In the genomic region with DNA sequence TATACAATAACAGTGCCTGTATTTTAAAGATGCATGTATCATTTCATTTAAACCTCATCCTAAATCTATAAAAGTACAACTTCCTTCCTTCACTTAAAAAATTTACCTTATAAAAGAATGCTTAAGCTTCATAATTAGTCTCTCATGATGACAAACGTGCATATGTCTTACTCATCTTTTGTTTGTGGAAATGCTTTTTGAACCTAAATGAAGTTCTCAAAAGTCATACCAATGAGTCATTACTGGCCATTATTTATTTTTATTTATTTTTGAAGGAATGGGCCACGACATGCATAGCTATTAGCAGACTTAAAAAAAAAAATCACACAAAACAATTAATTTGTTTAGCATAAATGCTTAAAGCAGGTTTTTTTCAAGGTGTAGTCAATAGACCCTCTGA, we compare ENCODE assay signal across 19 cellular contexts. TPM values are rescaled to one million over a fixed set of nuclear protein-coding genes. Genes with fewer than 3 reads are reported as not detected.
DNase-seq lines count a peak whose midpoint lies in the region; ATAC-seq and TF ChIP-seq lines count a peak whose summit lies in the region.
"Had no signal": no experiment of that assay in that cellular context is flagged by ENCODE, and none has a peak within 500 bp of the region (broad histone marks: within the 10 kb centered on the region; RNA-seq: fewer than 3 reads in every experiment).

No MANE protein-coding gene starts in this region.

- H3K9ac ChIP-seq in smooth muscle cell (ENCODE audit: low read depth), result no peak overlapping the region
- H3K9ac ChIP-seq: neural progenitor cell had no signal

- no peak overlapping the region for H3K4me2 ChIP-seq in smooth muscle cell
- H3K4me2 ChIP-seq: neural progenitor cell had no signal

- WGBS in smooth muscle cell (ENCODE audit: low lambda C conversion rate), result 46% methylated on average over 2 of the region's 2 CpGs

- intact Hi-C loops in activated naive CD4-positive, alpha-beta T cell treated with anti-CD3 and anti-CD28 coated beads for 36 hours (cut with micrococcal nuclease), result loop anchor here (5.0 to 10.0 kb wide), 3 partner anchors 703 to 1474 kb away; no protein-coding TSS in a partner anchor
- intact Hi-C loops in dorsolateral prefrontal cortex (cut with DNase I), result loop anchor here (5.0 to 10.0 kb wide), 3 partner anchors 33 to 136 kb away; no protein-coding TSS in a partner anchor

- no peak overlapping the region for H3K4me3 Mint-ChIP-seq in activated naive CD4-positive, alpha-beta T cell treated with anti-CD3 and anti-CD28 coated beads for 36 hours
- H3K4me3 Mint-ChIP-seq: activated B cell treated with CpG ODN at 0.5 μM for 24 hours, neural progenitor cell had no signal

- no peak for TF ChIP-seq CTCF in epithelial cell of esophagus (IDR thresholded peaks at IDR 0.05; ENCODE audit: insufficient read depth, low read depth, low read length, missing control alignments)
- TF ChIP-seq CTCF in smooth muscle cell (IDR thresholded peaks at IDR 0.05; ENCODE audit: borderline replicate concordance, insufficient read depth, poor library complexity, severe bottlenecking), result no peak
- TF ChIP-seq CTCF in dorsolateral prefrontal cortex (IDR thresholded peaks at IDR 0.05 in 54 of 56, conservative IDR thresholded peaks at IDR 0.05 in 2 of 56; ENCODE audit: low read depth in 1 of 56, partially characterized antibody in 56 of 56), result no peak

- peaks cover 16% of the 10 kb centered on the region for H3K79me2 ChIP-seq in smooth muscle cell (ENCODE audit: low read depth)

- H3F3A ChIP-seq in smooth muscle cell (ENCODE audit: low read depth), result peaks cover 9% of the 10 kb centered on the region

- H3K4me3 ChIP-seq in SJSA1 (no peak overlapping the region), epithelial cell of esophagus (ENCODE audit: low read length) (no peak overlapping the region), smooth muscle cell (no peak overlapping the region), dorsolateral prefrontal cortex (no peak overlapping the region)
- H3K4me3 ChIP-seq: neural progenitor cell, right atrium auricular region had no signal

- H3K9me3 ChIP-seq in SJSA1 (replicated peaks), result no peaks in the 10 kb centered on the region
- no peaks in the 10 kb centered on the region for H3K9me3 ChIP-seq in smooth muscle cell (replicated peaks; ENCODE audit: low read depth)
- H3K9me3 ChIP-seq: right atrium auricular region had no signal

- peaks cover 40% of the 10 kb centered on the region for H3K36me3 Mint-ChIP-seq in activated naive CD4-positive, alpha-beta T cell treated with anti-CD3 and anti-CD28 coated beads for 36 hours (ENCODE audit: low read depth)

- CTCF ChIA-PET in activated naive CD4-positive, alpha-beta T cell treated with anti-CD3 and anti-CD28 coated beads for 36 hours (lab: Charles Lee), result interaction anchor here (0.6 to 1.1 kb wide), 3 partner anchors 9 to 694 kb away, joined by 3 read pairs; no protein-coding TSS in a partner anchor

- no peaks in the 10 kb centered on the region for H3K9me3 Mint-ChIP-seq in activated naive CD4-positive, alpha-beta T cell treated with anti-CD3 and anti-CD28 coated beads for 36 hours
- H3K9me3 Mint-ChIP-seq: activated B cell treated with CpG ODN at 0.5 μM for 24 hours, neural progenitor cell had no signal

- H3K27ac Mint-ChIP-seq in activated naive CD4-positive, alpha-beta T cell treated with anti-CD3 and anti-CD28 coated beads for 36 hours, result peak overlapping the region; percentile 13
- H3K27ac Mint-ChIP-seq: neural progenitor cell had no signal

- no peak for DNase-seq in activated naive CD4-positive, alpha-beta T cell treated with anti-CD3 and anti-CD28 coated beads for 36 hours
- no peak for DNase-seq in activated naive CD4-positive, alpha-beta T cell (lab: John Stamatoyannopoulos, UW)
- peak in 1 of 2 experiments; percentile 69 for DNase-seq in SJSA1 (ENCODE audit: low read depth in 1 of 2, low spot score in 2 of 2)
- DNase-seq in epithelial cell of esophagus (ENCODE audit: low read depth), result peak; percentile 70
- no peak for DNase-seq in smooth muscle cell (lab: John Stamatoyannopoulos, UW; ENCODE audit: unreplicated experiment)
- no peak for DNase-seq in COLO668 (lab: John Stamatoyannopoulos, UW; ENCODE audit: unreplicated experiment)
- DNase-seq in dorsolateral prefrontal cortex, result no peak
- DNase-seq: activated B cell treated with CpG ODN at 0.5 μM for 24 hours; amniotic stem cell; MM.1S; NCI-H524; stimulated activated CD8-positive, alpha-beta memory T cell treated with anti-CD3 and anti-CD28 coated beads, Interleukin-4, amount 100 ng/mL, for 48 hours had no signal

- H4K20me1 ChIP-seq in smooth muscle cell (ENCODE audit: low read depth), result no peaks in the 10 kb centered on the region

- no peaks in the 10 kb centered on the region for H3K27me3 Mint-ChIP-seq in activated naive CD4-positive, alpha-beta T cell treated with anti-CD3 and anti-CD28 coated beads for 36 hours (ENCODE audit: low read depth)
- H3K27me3 Mint-ChIP-seq: activated B cell treated with CpG ODN at 0.5 μM for 24 hours had no signal

- H3K36me3 ChIP-seq in SJSA1 (peaks cover 59% of the 10 kb centered on the region), smooth muscle cell (ENCODE audit: low read depth) (no peaks in the 10 kb centered on the region)
- H3K36me3 ChIP-seq: right atrium auricular region had no signal

- H3K27ac ChIP-seq in SJSA1, result peak overlapping the region; percentile 60
- peak overlapping the region; percentile 53 for H3K27ac ChIP-seq in smooth muscle cell (ENCODE audit: low read depth)
- no peak overlapping the region for H3K27ac ChIP-seq in dorsolateral prefrontal cortex
- H3K27ac ChIP-seq: neural progenitor cell, right atrium auricular region had no signal

- H3K4me1 Mint-ChIP-seq in activated naive CD4-positive, alpha-beta T cell treated with anti-CD3 and anti-CD28 coated beads for 36 hours (ENCODE audit: low read depth), result peaks cover 38% of the 10 kb centered on the region

- H3K4me1 ChIP-seq in SJSA1 (replicated peaks) (peaks cover 26% of the 10 kb centered on the region), smooth muscle cell (ENCODE audit: low read depth) (peaks cover 5% of the 10 kb centered on the region)
- H3K4me1 ChIP-seq: neural progenitor cell had no signal

- H2AFZ ChIP-seq in smooth muscle cell (ENCODE audit: low read depth), result no peak overlapping the region
- H2AFZ ChIP-seq: neural progenitor cell had no signal

- no peak for ATAC-seq in HG02938 (IDR thresholded peaks at IDR 0.05; ENCODE audit: unreplicated experiment)

- H3K27me3 ChIP-seq in SJSA1 (replicated peaks) (no peaks in the 10 kb centered on the region), smooth muscle cell (ENCODE audit: low read depth) (no peaks in the 10 kb centered on the region), dorsolateral prefrontal cortex (no peaks in the 10 kb centered on the region)
- H3K27me3 ChIP-seq: neural progenitor cell, right atrium auricular region had no signal

RNA-seq across cellular contexts. Expression of a gene that starts 3.7 kb away (rescaled TPM):
- 10 to 100 TPM; 38.7 to 45.3 TPM for total RNA-seq in activated naive CD4-positive, alpha-beta T cell treated with anti-CD3 and anti-CD28 coated beads for 36 hours
- 15.9 and 48.9 TPM in 2 replicates for total RNA-seq in SJSA1 (2014; rRNA removed; shearing (Covaris generic))
- total RNA-seq in smooth muscle cell (12.9 and 16.9 TPM in 2 replicates), dorsolateral prefrontal cortex (10 to 100 TPM; 16.1 to 42.1 (median 25.9) TPM)
- polyA plus RNA-seq in smooth muscle cell, result 12.1 and 14.7 TPM in 2 replicates

RNA-seq across cellular contexts. Expression of a gene that starts 46.8 kb away (rescaled TPM):
- not detected for total RNA-seq in activated naive CD4-positive, alpha-beta T cell treated with anti-CD3 and anti-CD28 coated beads for 36 hours
- total RNA-seq in SJSA1 (2014; rRNA removed; shearing (Covaris generic)), result not detected in 2 replicates
- total RNA-seq in smooth muscle cell (not detected in 2 replicates), dorsolateral prefrontal cortex (1 to 10 TPM in 23 of 120 experiments, under 1 TPM in 60, not detected in 37; 0.32 to 1.8 (median 0.77) TPM)
- not detected in 2 replicates for polyA plus RNA-seq in smooth muscle cell
- total RNA-seq: activated B cell treated with CpG ODN at 0.5 μM for 24 hours, glomerular endothelial cell, HT-29, right atrium auricular region had no signal
- polyA plus RNA-seq: AG04450, thymus had no signal

Comparison
In these comparisons a context has a peak if more than half of its experiments do, and no peak if none do; other contexts are left out.
1. H3K27ac ChIP-seq: peak in SJSA1 (single experiment) and smooth muscle cell (single experiment); none in dorsolateral prefrontal cortex (0 of 59).